In the genomic region with DNA sequence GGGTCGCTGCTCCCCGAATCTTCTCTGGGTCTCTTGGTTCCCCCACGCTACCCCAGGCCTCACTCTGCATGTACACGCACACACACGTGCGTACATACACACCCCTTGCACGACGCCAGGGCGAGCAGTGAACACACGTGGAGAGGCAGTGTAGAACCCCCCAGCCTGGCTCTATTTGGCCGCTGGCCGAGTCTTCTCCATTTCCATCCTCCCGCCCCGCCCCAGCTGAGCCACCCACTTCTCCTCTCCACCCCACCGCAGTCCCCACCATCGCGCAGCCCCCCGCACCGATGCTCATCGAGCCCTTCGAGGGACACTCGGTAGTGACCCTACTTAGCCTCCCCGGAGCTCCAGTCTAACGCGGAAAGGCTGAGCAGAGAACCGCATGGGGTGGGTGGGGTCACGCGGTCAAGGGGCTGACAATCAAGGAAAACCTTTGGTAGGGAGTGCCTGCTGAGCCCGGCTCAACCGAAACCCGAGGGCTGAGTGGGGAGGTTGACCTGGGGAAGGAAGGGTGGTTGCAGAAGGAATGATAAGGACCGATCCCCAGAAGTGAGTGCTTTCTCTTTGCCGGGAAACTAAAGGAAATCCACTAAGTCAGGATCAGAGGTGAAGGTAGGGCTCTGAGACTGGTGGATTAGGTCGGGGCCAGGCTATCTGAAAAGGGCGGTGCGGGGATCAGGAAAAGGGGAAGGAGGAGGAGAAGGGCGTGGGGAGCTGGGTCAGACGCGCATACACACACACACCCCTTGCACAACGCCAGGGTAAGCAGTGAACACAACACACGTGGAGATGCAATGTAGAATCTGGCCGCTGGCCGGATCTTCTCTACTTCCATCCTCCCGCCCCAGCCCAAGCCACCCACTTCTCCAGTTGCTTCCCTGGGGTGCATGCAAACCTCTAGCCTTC, we compare ENCODE assay signal across 1 cellular context.
TF ChIP-seq lines count a peak whose summit lies in the region.

No MANE protein-coding gene starts in this region.

TF ChIP-seq in HepG2, 621 proteins besides CTCF, POLR2A, EP300 and RAD21 (continued from another document and continues in another):
- TF ChIP-seq ZNF766 (CRISPR knock-in tag; IDR thresholded peaks at IDR 0.05; ENCODE audit: borderline replicate concordance), result no peak
- no peak for TF ChIP-seq REST (IDR thresholded peaks at IDR 0.05; ENCODE audit: borderline replicate concordance in 1 of 2, low read depth in 1 of 2, low read length in 2 of 2)
- TF ChIP-seq LBX2 (CRISPR knock-in tag; IDR thresholded peaks at IDR 0.05; ENCODE audit: borderline replicate concordance), result no peak
- no peak; the same call in 1 of the 2 replicates for TF ChIP-seq HES4 (CRISPR knock-in tag; IDR thresholded peaks at IDR 0.05; ENCODE audit: borderline replicate concordance)
- TF ChIP-seq SMAD3 (CRISPR knock-in tag; IDR thresholded peaks at IDR 0.05), result no peak
- no peak for TF ChIP-seq EED (CRISPR knock-in tag; IDR thresholded peaks at IDR 0.05)
- no peak for TF ChIP-seq ZNF556 (CRISPR knock-in tag; IDR thresholded peaks at IDR 0.05; ENCODE audit: borderline replicate concordance)
- TF ChIP-seq ZNF543 (CRISPR knock-in tag; IDR thresholded peaks at IDR 0.05), result no peak
- TF ChIP-seq ARID2 (CRISPR knock-in tag; IDR thresholded peaks at IDR 0.05; ENCODE audit: borderline replicate concordance), result no peak
- peak; percentile 35 for TF ChIP-seq ZNF407 (CRISPR knock-in tag; IDR thresholded peaks at IDR 0.05; ENCODE audit: not compliant biosample characterization)
- no peak for TF ChIP-seq ZNF234 (CRISPR knock-in tag; conservative IDR thresholded peaks at IDR 0.05)
- no peak for TF ChIP-seq ZMYM4 (CRISPR knock-in tag; IDR thresholded peaks at IDR 0.05)
- TF ChIP-seq CREB3 (CRISPR knock-in tag; IDR thresholded peaks at IDR 0.05), result no peak
- no peak for TF ChIP-seq ZNF329 (CRISPR knock-in tag; IDR thresholded peaks at IDR 0.05; ENCODE audit: low read depth)
- no peak for TF ChIP-seq AFF4 (CRISPR knock-in tag; IDR thresholded peaks at IDR 0.05)
- TF ChIP-seq, protein P1, sequence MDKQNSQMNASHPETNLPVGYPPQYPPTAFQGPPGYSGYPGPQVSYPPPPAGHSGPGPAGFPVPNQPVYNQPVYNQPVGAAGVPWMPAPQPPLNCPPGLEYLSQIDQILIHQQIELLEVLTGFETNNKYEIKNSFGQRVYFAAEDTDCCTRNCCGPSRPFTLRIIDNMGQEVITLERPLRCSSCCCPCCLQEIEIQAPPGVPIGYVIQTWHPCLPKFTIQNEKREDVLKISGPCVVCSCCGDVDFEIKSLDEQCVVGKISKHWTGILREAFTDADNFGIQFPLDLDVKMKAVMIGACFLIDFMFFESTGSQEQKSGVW (CRISPR knock-in tag; IDR thresholded peaks at IDR 0.05; ENCODE audit: borderline replicate concordance), result no peak
- TF ChIP-seq SUZ12 (IDR thresholded peaks at IDR 0.05; ENCODE audit: low read depth, low read length), result no peak
- TF ChIP-seq MYPOP (CRISPR knock-in tag; IDR thresholded peaks at IDR 0.05), result no peak
- TF ChIP-seq UBTF (CRISPR knock-in tag; IDR thresholded peaks at IDR 0.05), result no peak; the same call in 1 of the 2 replicates
- 0 out of 2 replicates have a peak, but pooled peaks have one; percentile 20 for TF ChIP-seq KDM2A (CRISPR knock-in tag; IDR thresholded peaks at IDR 0.05; ENCODE audit: borderline replicate concordance, low read depth)
- TF ChIP-seq ZNF253 (CRISPR knock-in tag; IDR thresholded peaks at IDR 0.05; ENCODE audit: borderline replicate concordance), result no peak
- TF ChIP-seq ZNF788 (CRISPR knock-in tag; IDR thresholded peaks at IDR 0.05; ENCODE audit: borderline replicate concordance), result no peak
- no peak for TF ChIP-seq NFKB2 (CRISPR knock-in tag; IDR thresholded peaks at IDR 0.05; ENCODE audit: borderline replicate concordance)
- no peak for TF ChIP-seq KLF13 (CRISPR knock-in tag; IDR thresholded peaks at IDR 0.05)
- no peak for TF ChIP-seq NRL (CRISPR knock-in tag; IDR thresholded peaks at IDR 0.05; ENCODE audit: borderline replicate concordance)
- TF ChIP-seq RBM39 (IDR thresholded peaks at IDR 0.05; ENCODE audit: low read depth, low read length, poor library complexity, severe bottlenecking), result peak; percentile 46
- TF ChIP-seq ZNF232 (CRISPR knock-in tag; IDR thresholded peaks at IDR 0.05; ENCODE audit: borderline replicate concordance), result no peak
- 0 out of 2 replicates have a peak, but pooled peaks have one; percentile 37 for TF ChIP-seq KMT2A (CRISPR knock-in tag; IDR thresholded peaks at IDR 0.05)
- TF ChIP-seq IRF2 (CRISPR knock-in tag; IDR thresholded peaks at IDR 0.05), result no peak
- TF ChIP-seq ZNF33B (CRISPR knock-in tag; IDR thresholded peaks at IDR 0.05), result 0 out of 2 replicates have a peak, but pooled peaks have one; percentile 35
- no peak for TF ChIP-seq IKZF1 (IDR thresholded peaks at IDR 0.05)
